ENCODE assay signal across 1 cellular context in genomic region chr11:93735627-93736026, GRCh38.
TF ChIP-seq lines count a peak whose summit lies in the region.

No MANE protein-coding gene starts in this region.

TF ChIP-seq in K562, 482 proteins besides CTCF, POLR2A, EP300 and RAD21:
- no peak for TF ChIP-seq PYGO2 (tag; IDR thresholded peaks at IDR 0.05)
- TF ChIP-seq TSC22D4 (tag; IDR thresholded peaks at IDR 0.05), result no peak
- TF ChIP-seq, protein P1, sequence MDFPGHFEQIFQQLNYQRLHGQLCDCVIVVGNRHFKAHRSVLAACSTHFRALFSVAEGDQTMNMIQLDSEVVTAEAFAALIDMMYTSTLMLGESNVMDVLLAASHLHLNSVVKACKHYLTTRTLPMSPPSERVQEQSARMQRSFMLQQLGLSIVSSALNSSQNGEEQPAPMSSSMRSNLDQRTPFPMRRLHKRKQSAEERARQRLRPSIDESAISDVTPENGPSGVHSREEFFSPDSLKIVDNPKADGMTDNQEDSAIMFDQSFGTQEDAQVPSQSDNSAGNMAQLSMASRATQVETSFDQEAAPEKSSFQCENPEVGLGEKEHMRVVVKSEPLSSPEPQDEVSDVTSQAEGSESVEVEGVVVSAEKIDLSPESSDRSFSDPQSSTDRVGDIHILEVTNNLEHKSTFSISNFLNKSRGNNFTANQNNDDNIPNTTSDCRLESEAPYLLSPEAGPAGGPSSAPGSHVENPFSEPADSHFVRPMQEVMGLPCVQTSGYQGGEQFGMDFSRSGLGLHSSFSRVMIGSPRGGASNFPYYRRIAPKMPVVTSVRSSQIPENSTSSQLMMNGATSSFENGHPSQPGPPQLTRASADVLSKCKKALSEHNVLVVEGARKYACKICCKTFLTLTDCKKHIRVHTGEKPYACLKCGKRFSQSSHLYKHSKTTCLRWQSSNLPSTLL (IDR thresholded peaks at IDR 0.05), result no peak
- peak; percentile 58 for TF ChIP-seq RBFOX2 (IDR thresholded peaks at IDR 0.05; ENCODE audit: low read depth, low read length)
- TF ChIP-seq, protein P2, sequence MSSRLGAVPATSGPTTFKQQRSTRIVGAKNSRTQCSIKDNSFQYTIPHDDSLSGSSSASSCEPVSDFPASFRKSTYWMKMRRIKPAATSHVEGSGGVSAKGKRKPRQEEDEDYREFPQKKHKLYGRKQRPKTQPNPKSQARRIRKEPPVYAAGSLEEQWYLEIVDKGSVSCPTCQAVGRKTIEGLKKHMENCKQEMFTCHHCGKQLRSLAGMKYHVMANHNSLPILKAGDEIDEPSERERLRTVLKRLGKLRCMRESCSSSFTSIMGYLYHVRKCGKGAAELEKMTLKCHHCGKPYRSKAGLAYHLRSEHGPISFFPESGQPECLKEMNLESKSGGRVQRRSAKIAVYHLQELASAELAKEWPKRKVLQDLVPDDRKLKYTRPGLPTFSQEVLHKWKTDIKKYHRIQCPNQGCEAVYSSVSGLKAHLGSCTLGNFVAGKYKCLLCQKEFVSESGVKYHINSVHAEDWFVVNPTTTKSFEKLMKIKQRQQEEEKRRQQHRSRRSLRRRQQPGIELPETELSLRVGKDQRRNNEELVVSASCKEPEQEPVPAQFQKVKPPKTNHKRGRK (tag; IDR thresholded peaks at IDR 0.05), result no peak
- TF ChIP-seq POLR2G (IDR thresholded peaks at IDR 0.05; ENCODE audit: low read depth, low read length), result 0 out of 2 replicates have a peak, but pooled peaks have one; percentile 31
